ENCODE assay signal across 7 cellular contexts in genomic region chr20:35091808-35092523, GRCh38. TPM values are rescaled to one million over a fixed set of nuclear protein-coding genes. Genes with fewer than 3 reads are reported as not detected.
DNase-seq lines count a peak whose midpoint lies in the region; ATAC-seq, FAIRE-seq and TF ChIP-seq lines count a peak whose summit lies in the region.

No MANE protein-coding gene starts in this region.

- peak overlapping the region; percentile 96 for H3K9ac ChIP-seq in ES-I3 (ENCODE audit: low read depth, low read length)
- peak overlapping the region; percentile 85 for H3K9ac ChIP-seq in Loucy (ENCODE audit: low read depth, low read length, poor library complexity, severe bottlenecking)
- H3K9ac ChIP-seq in kidney (ENCODE audit: low read length in 2 of 2), result peak overlapping the region; percentile 86 to 96

- no peak for FAIRE-seq in kidney (lab: Jason Lieb, UNC)

- no peaks in the 10 kb centered on the region; the same call in 1 of the 2 replicates for H3F3A ChIP-seq in Loucy (ENCODE audit: low read depth)

- H3K9me2 ChIP-seq in Loucy (replicated peaks; ENCODE audit: low read depth, low read length), result no peaks in the 10 kb centered on the region

- DNase-seq in astrocyte of the spinal cord (ENCODE audit: low read depth, low spot score), result no peak
- peak; percentile 90 for DNase-seq in kidney
- no peak for DNase-seq in GDM1 (lab: John Stamatoyannopoulos, UW)

- H3K4me1 ChIP-seq in ES-I3 (ENCODE audit: insufficient read depth, low read length), result peaks cover 7% of the 10 kb centered on the region
- H3K4me1 ChIP-seq in Loucy (ENCODE audit: insufficient read depth, low read length, poor library complexity, severe bottlenecking), result peaks cover 35% of the 10 kb centered on the region
- H3K4me1 ChIP-seq in kidney (ENCODE audit: control insufficient read depth in 1 of 2, insufficient read depth in 1 of 2, low read depth in 1 of 2, low read length in 2 of 2), result peaks cover 6 to 19% of the 10 kb centered on the region in 2 donors

- peak overlapping the region; percentile 100 for H2AFZ ChIP-seq in Loucy (ENCODE audit: low read length)

- peak overlapping the region; percentile 95 for H3K4me3 Mint-ChIP-seq in stimulated activated naive CD8-positive, alpha-beta T cell treated with anti-CD3 and anti-CD28 coated beads, Interleukin-15, Interleukin-2, amounts not matched to agents 100 ng/mL and 50 ng/mL, for 24 hours

- peaks cover 64% of the 10 kb centered on the region for H3K4me1 Mint-ChIP-seq in stimulated activated naive CD8-positive, alpha-beta T cell treated with anti-CD3 and anti-CD28 coated beads, Interleukin-15, Interleukin-2, amounts not matched to agents 100 ng/mL and 50 ng/mL, for 24 hours (ENCODE audit: low read depth)

- H3K27me3 ChIP-seq in Loucy (ENCODE audit: insufficient read depth, low read length, poor library complexity, severe bottlenecking), result no peaks in the 10 kb centered on the region

- H4K20me1 ChIP-seq in Loucy (ENCODE audit: insufficient read depth, low read length, poor library complexity, severe bottlenecking), result peaks cover 38% of the 10 kb centered on the region

- TF ChIP-seq CTCF in Loucy (conservative IDR thresholded peaks at IDR 0.05; ENCODE audit: low read length) (no peak), astrocyte of the spinal cord (IDR thresholded peaks at IDR 0.05; ENCODE audit: low read depth, low read length) (no peak), kidney (IDR thresholded peaks at IDR 0.05; ENCODE audit: borderline replicate concordance, extremely low read depth, insufficient read depth) (no peak)

- peak overlapping the region; percentile 86 for H3K4me3 ChIP-seq in Loucy (ENCODE audit: low read length, poor library complexity, severe bottlenecking)
- peak overlapping the region; percentile 87 for H3K4me3 ChIP-seq in astrocyte of the spinal cord (ENCODE audit: low read depth, low read length)
- peak overlapping the region; percentile 84 to 89 for H3K4me3 ChIP-seq in kidney (ENCODE audit: low read length in 2 of 2)

- H3K36me3 Mint-ChIP-seq in stimulated activated naive CD8-positive, alpha-beta T cell treated with anti-CD3 and anti-CD28 coated beads, Interleukin-15, Interleukin-2, amounts not matched to agents 100 ng/mL and 50 ng/mL, for 24 hours (ENCODE audit: low read depth), result peaks cover 16% of the 10 kb centered on the region

- H3K9me3 ChIP-seq in ES-I3 (ENCODE audit: control insufficient read depth, insufficient read depth, low read length), result no peaks in the 10 kb centered on the region
- H3K9me3 ChIP-seq in Loucy (ENCODE audit: insufficient read depth, low read depth, low read length), result no peaks in the 10 kb centered on the region
- no peaks in the 10 kb centered on the region for H3K9me3 ChIP-seq in kidney (ENCODE audit: control insufficient read depth in 1 of 2, low read length in 2 of 2)

- H3K27ac ChIP-seq in kidney (ENCODE audit: low read depth in 2 of 2, low read length in 2 of 2), result peak overlapping the region; percentile 78 to 93

- H3K79me2 ChIP-seq in Loucy (ENCODE audit: insufficient read depth, low read length), result peaks cover 53% of the 10 kb centered on the region

- peak; percentile 4 for ATAC-seq in GM21717 (IDR thresholded peaks at IDR 0.05; ENCODE audit: unreplicated experiment)

- H3K9me3 Mint-ChIP-seq in stimulated activated naive CD8-positive, alpha-beta T cell treated with anti-CD3 and anti-CD28 coated beads, Interleukin-15, Interleukin-2, amounts not matched to agents 100 ng/mL and 50 ng/mL, for 24 hours, result no peaks in the 10 kb centered on the region

- peak overlapping the region; percentile 94 for H3K4me2 ChIP-seq in Loucy (ENCODE audit: low read depth, low read length, poor library complexity, severe bottlenecking)

- intact Hi-C loops in kidney (cut with DNase I), result no loop called here

- peak overlapping the region; percentile 93 for H3K27ac Mint-ChIP-seq in stimulated activated naive CD8-positive, alpha-beta T cell treated with anti-CD3 and anti-CD28 coated beads, Interleukin-15, Interleukin-2, amounts not matched to agents 100 ng/mL and 50 ng/mL, for 24 hours

- H3K36me3 ChIP-seq in ES-I3 (ENCODE audit: insufficient read depth, low read length) (no peaks in the 10 kb centered on the region), Loucy (ENCODE audit: insufficient read depth, low read length) (no peaks in the 10 kb centered on the region), kidney (ENCODE audit: control insufficient read depth in 1 of 2, insufficient read depth in 2 of 2, low read length in 2 of 2) (no peaks in the 10 kb centered on the region)

- in situ Hi-C loops in astrocyte of the spinal cord (cut with HindIII; ENCODE audit: low sequenced_read_pairs), result no loop called here

- H3K27me3 Mint-ChIP-seq in stimulated activated naive CD8-positive, alpha-beta T cell treated with anti-CD3 and anti-CD28 coated beads, Interleukin-15, Interleukin-2, amounts not matched to agents 100 ng/mL and 50 ng/mL, for 24 hours, result no peaks in the 10 kb centered on the region

RNA-seq across cellular contexts. Expression of gene TRPC4AP, which starts 0.6 kb away (rescaled TPM):
- 51.2 TPM for total RNA-seq in kidney
- polyA plus RNA-seq in kidney (ENCODE audit: insufficient read depth, low read depth, low replicate concordance), result 36.5 TPM

RNA-seq across cellular contexts. Expression of gene EDEM2, which starts 55.2 kb away (rescaled TPM):
- total RNA-seq in kidney, result 30.0 TPM
- polyA plus RNA-seq in kidney (ENCODE audit: insufficient read depth, low read depth, low replicate concordance), result 27.1 TPM
